In the genomic region with DNA sequence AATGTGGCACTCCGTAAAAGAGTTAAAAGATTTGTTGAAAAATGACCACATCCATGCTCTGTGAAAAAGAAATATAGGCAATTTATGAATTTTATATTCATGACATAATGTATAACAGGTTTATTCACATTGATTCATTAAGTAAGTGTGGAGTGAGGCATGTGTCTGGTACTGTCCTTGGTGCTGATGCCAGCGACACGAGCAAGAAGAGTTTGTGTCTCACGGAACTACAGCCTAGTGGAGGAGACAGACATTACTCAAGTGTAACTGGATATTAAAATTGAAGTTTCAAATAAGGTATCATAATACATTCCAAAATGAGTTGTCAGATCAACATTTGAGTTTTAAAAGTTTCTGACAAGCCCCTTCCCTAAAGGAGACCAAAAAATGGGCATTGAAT, we compare ENCODE assay signal across 9 cellular contexts.
DNase-seq lines count a peak whose midpoint lies in the region; ATAC-seq and TF ChIP-seq lines count a peak whose summit lies in the region.
"Had no signal": no experiment of that assay in that cellular context is flagged by ENCODE, and none has a peak within 500 bp of the region (broad histone marks: within the 10 kb centered on the region; RNA-seq: fewer than 3 reads in every experiment).

No MANE protein-coding gene starts in this region.

- peaks cover 20% of the 10 kb centered on the region for H3K27me3 Mint-ChIP-seq in mesothelial cell of epicardium (ENCODE audit: low read depth)

- TF ChIP-seq POLR2A in NB4 (IDR thresholded peaks at IDR 0.05; ENCODE audit: extremely low read depth, insufficient read length), result no peak

- in situ Hi-C loops in brain microvascular endothelial cell (cut with HindIII; ENCODE audit: low pct_ligation_motif_present, low sequenced_read_pairs) (no loop called here), GM13976 (cut with MboI; ENCODE audit: low sequenced_read_pairs, unreplicated experiment) (no loop called here)

- H3K4me3 Mint-ChIP-seq in mesothelial cell of epicardium, result no peak overlapping the region
- H3K4me3 Mint-ChIP-seq: activated B cell treated with CpG ODN at 0.5 μM for 24 hours had no signal

- no peaks in the 10 kb centered on the region for H3K36me3 ChIP-seq in brain microvascular endothelial cell (replicated peaks)

- H3K4me3 ChIP-seq in GM12865 (ENCODE audit: low read depth, low read length), result no peak overlapping the region
- H3K4me3 ChIP-seq in NB4 (ENCODE audit: low read depth, low read length), result no peak overlapping the region
- H3K4me3 ChIP-seq in brain microvascular endothelial cell (ENCODE audit: low read depth, low read length), result no peak overlapping the region

- H3K4me1 Mint-ChIP-seq in mesothelial cell of epicardium, result no peaks in the 10 kb centered on the region
- H3K4me1 Mint-ChIP-seq: activated B cell treated with CpG ODN at 0.5 μM for 24 hours had no signal

- peak; percentile 33 for DNase-seq in GM12865 (ENCODE audit: low read depth)
- peak; percentile 64 for DNase-seq in NB4 (ENCODE audit: low read depth)
- DNase-seq in brain microvascular endothelial cell, result peak; percentile 67
- peak in 1 of 2 experiments; percentile 27 for DNase-seq in mesothelial cell of epicardium (ENCODE audit: low spot score in 2 of 2, unreplicated experiment in 2 of 2)
- no peak for DNase-seq in NCI-H748 (lab: John Stamatoyannopoulos, UW; ENCODE audit: unreplicated experiment)
- no peak for DNase-seq in GM13976 (ENCODE audit: low spot score)
- no peak for DNase-seq in activated effector memory CD4-positive, alpha-beta T cell treated with anti-CD3 and anti-CD28 coated beads, Interleukin-2, amount 50 U/mL, for 16 hours
- DNase-seq: activated B cell treated with CpG ODN at 0.5 μM for 24 hours had no signal

- H3K27ac Mint-ChIP-seq in mesothelial cell of epicardium, result no peak overlapping the region
- H3K27ac Mint-ChIP-seq: activated B cell treated with CpG ODN at 0.5 μM for 24 hours had no signal

- no peak for ATAC-seq in HG03457 (IDR thresholded peaks at IDR 0.05; ENCODE audit: unreplicated experiment)

- no peak overlapping the region for H3K27ac ChIP-seq in brain microvascular endothelial cell

- H3K36me3 Mint-ChIP-seq in mesothelial cell of epicardium, result no peaks in the 10 kb centered on the region

- H3K9me3 Mint-ChIP-seq in mesothelial cell of epicardium, result peaks cover 11% of the 10 kb centered on the region
- H3K9me3 Mint-ChIP-seq: activated B cell treated with CpG ODN at 0.5 μM for 24 hours had no signal

- no peak for TF ChIP-seq CTCF in GM12865 (IDR thresholded peaks at IDR 0.05; ENCODE audit: insufficient read depth, low read depth, low read length, missing control alignments)
- no peak for TF ChIP-seq CTCF in NB4 (IDR thresholded peaks at IDR 0.05; ENCODE audit: low read depth, low read length)
- peak; percentile 65 for TF ChIP-seq CTCF in brain microvascular endothelial cell (IDR thresholded peaks at IDR 0.05; ENCODE audit: low read depth, low read length, missing control alignments)
- peak; percentile 25 for TF ChIP-seq CTCF in mesothelial cell of epicardium (IDR thresholded peaks at IDR 0.05; ENCODE audit: unreplicated experiment)
- TF ChIP-seq CTCF in GM13976 (IDR thresholded peaks at IDR 0.05; ENCODE audit: borderline replicate concordance, control extremely low read depth, extremely low read depth, insufficient read depth, missing control alignments), result no peak

- H3K27me3 ChIP-seq in brain microvascular endothelial cell (replicated peaks), result no peaks in the 10 kb centered on the region

Comparison
In these comparisons a context has a peak if more than half of its experiments do, and no peak if none do; other contexts are left out.
1. DNase-seq: peak in GM12865 (single experiment), NB4 (single experiment) and brain microvascular endothelial cell (single experiment); none in NCI-H748 (single experiment), GM13976 (single experiment) and activated effector memory CD4-positive, alpha-beta T cell treated with anti-CD3 and anti-CD28 coated beads, Interleukin-2, amount 50 U/mL, for 16 hours (single experiment).
2. CTCF ChIP-seq: peak in brain microvascular endothelial cell (single experiment) and mesothelial cell of epicardium (single experiment); none in GM12865 (single experiment), NB4 (single experiment) and GM13976 (single experiment).